1 cellular context compared by ENCODE assay signal in genomic region chr11:75800728-75801361, GRCh38.
TF ChIP-seq lines count a peak whose summit lies in the region.

No MANE protein-coding gene starts in this region.

TF ChIP-seq in IMR-90, 13 proteins besides CTCF, POLR2A, EP300 and RAD21:
- TF ChIP-seq MAFK (IDR thresholded peaks at IDR 0.05; ENCODE audit: low read depth, low read length): no peak
TF ChIP-seq in IMR-90: peak in this region for 0.
